In the genomic region with DNA sequence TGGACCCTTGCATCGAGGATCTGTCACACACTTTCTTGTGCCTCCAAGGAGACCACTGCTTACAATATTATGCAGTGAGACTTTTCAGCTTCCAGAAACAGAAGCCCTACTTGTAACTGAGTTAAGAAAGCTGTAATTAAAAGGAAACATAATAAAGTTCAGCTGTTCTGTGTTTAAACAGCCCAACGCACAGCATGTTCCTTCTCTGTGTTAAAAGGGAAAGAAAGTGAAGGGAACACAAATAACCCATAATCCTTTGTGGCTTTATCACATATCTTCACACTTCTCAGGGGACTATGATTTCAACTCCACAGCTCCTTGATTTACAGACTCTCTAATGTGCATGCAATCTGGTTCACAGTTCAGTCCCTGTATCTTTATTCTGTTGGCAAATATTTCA, we compare ENCODE assay signal across 22 cellular contexts.
DNase-seq lines count a peak whose midpoint lies in the region; ATAC-seq and TF ChIP-seq lines count a peak whose summit lies in the region.
"Had no signal": no experiment of that assay in that cellular context is flagged by ENCODE, and none has a peak within 500 bp of the region (broad histone marks: within the 10 kb centered on the region; RNA-seq: fewer than 3 reads in every experiment).

No MANE protein-coding gene starts in this region.

- H2AFZ ChIP-seq in Loucy (ENCODE audit: low read length), result peak overlapping the region; percentile 72

- no peaks in the 10 kb centered on the region for H3F3A ChIP-seq in Loucy (ENCODE audit: low read depth)

- no peak overlapping the region for H3K4me2 ChIP-seq in Loucy (ENCODE audit: low read depth, low read length, poor library complexity, severe bottlenecking)
- H3K4me2 ChIP-seq: A549; BLaER1 treated with 17β-estradiol and CSF1 and Interleukin-3, amounts not matched to agents 10 nM and 100 nM had no signal

- intact Hi-C loops in A673 (cut with micrococcal nuclease; ENCODE audit: unreplicated experiment), result no loop called here

- DNase-seq in A673 (ENCODE audit: low spot score), result peak; percentile 26
- peak; percentile 51 for DNase-seq in left kidney (ENCODE audit: low read depth, low spot score)
- no peak for DNase-seq in effector CD8-positive, alpha-beta T cell (lab: John Stamatoyannopoulos, UW)
- no peak for DNase-seq in substantia nigra (lab: John Stamatoyannopoulos, UW)
- DNase-seq in cortex of kidney (lab: John Stamatoyannopoulos, UW), result no peak
- DNase-seq: CD8-positive, alpha-beta memory T cell; DMS53; KBM-7; MV-4-11; NCI-H1694 treated with DMSO at 0.1 percent for 48 hours; NCI-H2107; NCI-H2227 treated with DMSO at 0.1 percent for 48 hours; NCI-H510A treated with DMSO at 0.1 percent for 48 hours; NCI-H82; PC-3; RPMI8226; SIG-M5 had no signal

- CTCF ChIA-PET in A673 (lab: Charles Lee), result no interaction called here

- H3K27me3 ChIP-seq in A673 (replicated peaks; ENCODE audit: insufficient read depth, low read depth, low read length, poor library complexity) (no peaks in the 10 kb centered on the region), Loucy (ENCODE audit: insufficient read depth, low read length, poor library complexity, severe bottlenecking) (no peaks in the 10 kb centered on the region)
- H3K27me3 ChIP-seq: BLaER1 treated with 17β-estradiol and CSF1 and Interleukin-3, amounts not matched to agents 10 nM and 100 nM had no signal

- H3K9me3 ChIP-seq in A673 (ENCODE audit: low read depth, low read length, poor library complexity, severe bottlenecking) (no peaks in the 10 kb centered on the region), Loucy (ENCODE audit: insufficient read depth, low read depth, low read length) (no peaks in the 10 kb centered on the region)
- H3K9me3 ChIP-seq: A549; BLaER1 treated with 17β-estradiol and CSF1 and Interleukin-3, amounts not matched to agents 10 nM and 100 nM had no signal

- no peaks in the 10 kb centered on the region for H3K9me2 ChIP-seq in Loucy (replicated peaks; ENCODE audit: low read depth, low read length)

- BruUV-seq in A673 (replicated peaks; lab: Mats Ljungman, UMichigan), result no TSS peak

- H3K4me1 ChIP-seq in A673 (ENCODE audit: insufficient read depth, low read length, poor library complexity, severe bottlenecking) (peaks cover 41% of the 10 kb centered on the region), Loucy (ENCODE audit: insufficient read depth, low read length, poor library complexity, severe bottlenecking) (peaks cover 22% of the 10 kb centered on the region)
- H3K4me1 ChIP-seq: A549 had no signal

- POLR2A ChIA-PET in A673 (lab: Charles Lee; ENCODE audit: low non-redundant PET), result no interaction called here

- no peak overlapping the region for H3K4me3 ChIP-seq in A673 (ENCODE audit: low read depth, low read length, poor library complexity, severe bottlenecking)
- H3K4me3 ChIP-seq in Loucy (ENCODE audit: low read length, poor library complexity, severe bottlenecking), result no peak overlapping the region
- H3K4me3 ChIP-seq: A549; BLaER1 treated with 17β-estradiol and CSF1 and Interleukin-3, amounts not matched to agents 10 nM and 100 nM had no signal

- H3K9ac ChIP-seq in Loucy (ENCODE audit: low read depth, low read length, poor library complexity, severe bottlenecking), result no peak overlapping the region
- H3K9ac ChIP-seq: BLaER1 treated with 17β-estradiol and CSF1 and Interleukin-3, amounts not matched to agents 10 nM and 100 nM had no signal

- H3K27ac ChIP-seq in A673 (ENCODE audit: low read depth, low read length, poor library complexity, severe bottlenecking) (peak overlapping the region; percentile 58), angular gyrus (ENCODE audit: low read depth, low read length) (peak overlapping the region; percentile 44), substantia nigra (ENCODE audit: low read depth, low read length, poor library complexity, severe bottlenecking) (no peak overlapping the region)
- H3K27ac ChIP-seq: A549; BLaER1 treated with 17β-estradiol and CSF1 and Interleukin-3, amounts not matched to agents 10 nM and 100 nM had no signal

- H3K79me2 ChIP-seq in Loucy (ENCODE audit: insufficient read depth, low read length), result no peaks in the 10 kb centered on the region

- no peaks in the 10 kb centered on the region for H3K36me3 ChIP-seq in A673 (ENCODE audit: insufficient read depth, low read length, poor library complexity, severe bottlenecking)
- no peaks in the 10 kb centered on the region for H3K36me3 ChIP-seq in Loucy (ENCODE audit: insufficient read depth, low read length)
- H3K36me3 ChIP-seq: BLaER1 treated with 17β-estradiol and CSF1 and Interleukin-3, amounts not matched to agents 10 nM and 100 nM had no signal

- no peak for TF ChIP-seq CTCF in A673 (conservative IDR thresholded peaks at IDR 0.05; ENCODE audit: low read depth, low read length)
- TF ChIP-seq CTCF in Loucy (conservative IDR thresholded peaks at IDR 0.05; ENCODE audit: low read length), result no peak

- H4K20me1 ChIP-seq in Loucy (ENCODE audit: insufficient read depth, low read length, poor library complexity, severe bottlenecking), result no peaks in the 10 kb centered on the region
- H4K20me1 ChIP-seq: BLaER1 treated with 17β-estradiol and CSF1 and Interleukin-3, amounts not matched to agents 10 nM and 100 nM had no signal

- no peak for ATAC-seq in HG03571 (IDR thresholded peaks at IDR 0.05; ENCODE audit: unreplicated experiment)
- ATAC-seq: A549, PC-3 had no signal

Comparison
In these comparisons a context has a peak if more than half of its experiments do, and no peak if none do; other contexts are left out.
1. DNase-seq: peak in A673 (single experiment) and left kidney (single experiment); none in effector CD8-positive, alpha-beta T cell (single experiment), substantia nigra (0 of 49) and cortex of kidney (single experiment).